10 cellular contexts compared by ENCODE assay signal in genomic region chr18:77560334-77560970, GRCh38.
A peak's percentile ranks its signal among the peaks of the same experiment; 100 is the strongest.
DNase-seq lines count a peak whose midpoint lies in the region; ATAC-seq and TF ChIP-seq lines count a peak whose summit lies in the region.
"Had no signal": no experiment of that assay in that cellular context is flagged by ENCODE, and none has a peak within 500 bp of the region (broad histone marks: within the 10 kb centered on the region; RNA-seq: fewer than 3 reads in every experiment).

No MANE protein-coding gene starts in this region.

- intact Hi-C loops in Right ventricle myocardium superior (cut with DNase I): no loop called here

- H3K27ac ChIP-seq in caudate nucleus (ENCODE audit: low read depth, low read length): no peak overlapping the region

- TF ChIP-seq CTCF in GM12864 (IDR thresholded peaks at IDR 0.05; ENCODE audit: low read depth, low read length, missing control alignments): no peak

- ATAC-seq in GM19035 (IDR thresholded peaks at IDR 0.05; ENCODE audit: unreplicated experiment): peak; percentile 89
- peak; percentile 89 for ATAC-seq in HG02938 (IDR thresholded peaks at IDR 0.05; ENCODE audit: unreplicated experiment)
- no peak for ATAC-seq in Right ventricle myocardium superior (ENCODE audit: poor library complexity)

- H3K4me3 ChIP-seq in GM12864 (ENCODE audit: low read depth, low read length): no peak overlapping the region

- DNase-seq in GM12864 (ENCODE audit: low read depth) (peak; percentile 10), SHP77 treated with DMSO at 0.1 percent for 48 hours (lab: John Stamatoyannopoulos, UW) (peak; percentile 20), caudate nucleus (lab: John Stamatoyannopoulos, UW) (no peak), midbrain (lab: John Stamatoyannopoulos, UW) (no peak), Right ventricle myocardium superior (no peak)
- no peak for DNase-seq in stimulated activated CD8-positive, alpha-beta memory T cell treated with anti-CD3 and anti-CD28 coated beads, Interleukin-4, amount 100 ng/mL, for 48 hours
- DNase-seq: activated CD4-positive, alpha-beta T cell treated with anti-CD3 and anti-CD28 coated beads, Interleukin-2, amount 50 U/mL, for 4 hours; Karpas-422 had no signal

Comparison
In these comparisons a context has a peak if more than half of its experiments do, and no peak if none do; other contexts are left out.
1. DNase-seq: peak in GM12864 (single experiment) and SHP77 treated with DMSO at 0.1 percent for 48 hours (single experiment); none in caudate nucleus (0 of 61), stimulated activated CD8-positive, alpha-beta memory T cell treated with anti-CD3 and anti-CD28 coated beads, Interleukin-4, amount 100 ng/mL, for 48 hours (single experiment), midbrain (single experiment) and Right ventricle myocardium superior (single experiment).